9 cellular contexts compared by ENCODE assay signal in genomic region chr2:175169191-175169590, GRCh38. TPM values are rescaled to one million over a fixed set of nuclear protein-coding genes. Genes with fewer than 3 reads are reported as not detected.
DNase-seq lines count a peak whose midpoint lies in the region; ATAC-seq and TF ChIP-seq lines count a peak whose summit lies in the region.
"Had no signal": no experiment of that assay in that cellular context is flagged by ENCODE, and none has a peak within 500 bp of the region (broad histone marks: within the 10 kb centered on the region; RNA-seq: fewer than 3 reads in every experiment).

No MANE protein-coding gene starts in this region.

- no peak for DNase-seq in GM06990 (ENCODE audit: extremely low read depth, insufficient read length)
- DNase-seq in NB4 (ENCODE audit: low read depth): no peak
- no peak for DNase-seq in osteoblast (ENCODE audit: insufficient read length, low spot score, missing footprints)
- DNase-seq in stimulated activated CD4-positive, alpha-beta T cell treated with anti-CD3 and anti-CD28 coated beads, Interleukin-1b, Interleukin-23, amount 100 ng/mL, for 48 hours: no peak
- no peak for DNase-seq in activated CD4-positive, alpha-beta T cell treated with anti-CD3 and anti-CD28 coated beads for 1 hour
- DNase-seq: amniotic stem cell had no signal

- H3K4me2 ChIP-seq in osteoblast (ENCODE audit: insufficient read depth, low read length): peak overlapping the region; percentile 88

- no peak for ATAC-seq in HG03095 (IDR thresholded peaks at IDR 0.05; ENCODE audit: unreplicated experiment)
- no peak for ATAC-seq in HG03280 (IDR thresholded peaks at IDR 0.05; ENCODE audit: unreplicated experiment)

- peaks cover 41% of the 10 kb centered on the region for H3K79me2 ChIP-seq in osteoblast (ENCODE audit: insufficient read depth, low read length)

- H3K4me3 ChIP-seq in GM06990 (replicated peaks; ENCODE audit: low read depth, low read length) (peak overlapping the region; percentile 89), NB4 (ENCODE audit: low read depth, low read length) (peak overlapping the region; percentile 85), ectodermal cell (ENCODE audit: insufficient read depth, low read depth, low read length) (peak overlapping the region; percentile 74), osteoblast (ENCODE audit: insufficient read depth, low read length) (peak overlapping the region; percentile 90)

- H2AFZ ChIP-seq in osteoblast (ENCODE audit: low read length): no peak overlapping the region

- no peaks in the 10 kb centered on the region for H3K9me3 ChIP-seq in ectodermal cell (ENCODE audit: control insufficient read depth, low read length)
- no peaks in the 10 kb centered on the region for H3K9me3 ChIP-seq in osteoblast (ENCODE audit: low read depth, low read length)

- WGBS in ectodermal cell, 2 experiments: 65 to 86% methylated on average over 1 to 3 of the region's 3 CpGs

- H3K36me3 ChIP-seq in GM06990 (ENCODE audit: control insufficient read depth, insufficient read depth, low read length) (peaks cover 2% of the 10 kb centered on the region; the same call in 1 of the 2 replicates), ectodermal cell (ENCODE audit: control insufficient read depth, insufficient read depth, low read length) (no peaks in the 10 kb centered on the region), osteoblast (ENCODE audit: insufficient read depth, low read length) (no peaks in the 10 kb centered on the region)

- peaks cover 27% of the 10 kb centered on the region for H4K20me1 ChIP-seq in osteoblast (ENCODE audit: insufficient read depth, low read length)

- H3K27me3 ChIP-seq in GM06990 (replicated peaks; ENCODE audit: control insufficient read depth, insufficient read depth, low read length) (no peaks in the 10 kb centered on the region), ectodermal cell (ENCODE audit: control insufficient read depth, insufficient read depth, low read length, poor library complexity, severe bottlenecking) (no peaks in the 10 kb centered on the region), osteoblast (ENCODE audit: insufficient read depth, low read length) (no peaks in the 10 kb centered on the region)

- no peaks in the 10 kb centered on the region for H3K4me1 ChIP-seq in ectodermal cell (ENCODE audit: control insufficient read depth, insufficient read depth, low read length)
- peaks cover 19% of the 10 kb centered on the region for H3K4me1 ChIP-seq in osteoblast (ENCODE audit: insufficient read depth, low read length)

- H3K27ac ChIP-seq in ectodermal cell (ENCODE audit: insufficient read depth, low read depth, low read length, poor library complexity, severe bottlenecking) (no peak overlapping the region), osteoblast (ENCODE audit: low read depth, low read length) (peak overlapping the region; percentile 96)

- TF ChIP-seq CTCF in GM06990 (IDR thresholded peaks at IDR 0.05; ENCODE audit: insufficient read depth, low read length, poor library complexity, severe bottlenecking) (no peak), NB4 (IDR thresholded peaks at IDR 0.05; ENCODE audit: low read depth, low read length) (no peak), osteoblast (IDR thresholded peaks at IDR 0.05; ENCODE audit: extremely low read depth, low read depth, low read length) (no peak)

- no peak for TF ChIP-seq POLR2A in NB4 (IDR thresholded peaks at IDR 0.05; ENCODE audit: extremely low read depth, insufficient read length)

RNA-seq across cellular contexts. Expression of gene ATF2, which starts 1.2 kb away (rescaled TPM):
- 59.3 TPM for polyA plus RNA-seq in ectodermal cell (2013, experiment 1 of 4)
- 54.7 TPM for polyA plus RNA-seq in ectodermal cell (2013, experiment 2 of 4)
- 52.6 TPM for polyA plus RNA-seq in ectodermal cell (2013, experiment 3 of 4)
- 56.7 TPM for polyA plus RNA-seq in ectodermal cell (2013, experiment 4 of 4)
- total RNA-seq in osteoblast: 80.7 and 81.3 TPM in 2 replicates

RNA-seq across cellular contexts. Expression of gene ATP5MC3, which starts 12.3 kb away (rescaled TPM):
- 296 TPM for polyA plus RNA-seq in ectodermal cell (2013, experiment 1 of 4)
- polyA plus RNA-seq in ectodermal cell (2013, experiment 2 of 4): 274 TPM
- 235 TPM for polyA plus RNA-seq in ectodermal cell (2013, experiment 3 of 4)
- 272 TPM for polyA plus RNA-seq in ectodermal cell (2013, experiment 4 of 4)
- 87.2 and 94.3 TPM in 2 replicates for total RNA-seq in osteoblast
